22 cellular contexts compared by ENCODE assay signal in the genomic region with DNA sequence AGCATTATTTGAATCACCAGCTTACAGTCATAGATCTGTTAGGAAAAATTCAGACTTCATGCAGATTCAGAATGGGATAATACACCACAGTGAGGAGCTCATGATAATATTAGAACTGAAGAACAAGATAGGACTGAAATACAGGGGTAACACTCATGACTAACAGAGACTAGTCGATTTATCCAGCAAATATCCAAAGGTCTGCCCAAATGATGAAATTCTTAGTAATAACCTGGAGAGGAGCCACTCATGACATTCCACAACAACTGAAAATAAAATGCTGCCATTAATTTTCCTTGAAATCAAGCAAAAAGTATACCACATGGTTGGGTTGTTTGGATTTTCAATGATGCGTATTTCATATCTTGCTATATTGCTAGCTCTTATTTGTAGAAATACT.
"Had no signal": no experiment of that assay in that cellular context is flagged by ENCODE, and none has a peak within 500 bp of the region (broad histone marks: within the 10 kb centered on the region; RNA-seq: fewer than 3 reads in every experiment).

No MANE protein-coding gene starts in this region.

- H3K27me3 ChIP-seq: neural progenitor cell, neutrophil, ovary, right atrium auricular region, right lobe of liver, tibial nerve, vagina had no signal

- H3K4me3 ChIP-seq: left ventricle myocardium inferior, lung, neural progenitor cell, ovary, right atrium auricular region, right lobe of liver, smooth muscle cell, tibial nerve, vagina had no signal

- H3K9ac ChIP-seq: neural progenitor cell had no signal

- H3K36me3 ChIP-seq: left ventricle myocardium inferior, neural progenitor cell, neutrophil, ovary, right atrium auricular region, right lobe of liver, tibial nerve, vagina had no signal

- H3K4me1 Mint-ChIP-seq: mesothelial cell of epicardium, naive B cell, natural killer cell, nephron progenitor cell, neural progenitor cell had no signal

- H3K36me3 Mint-ChIP-seq: naive B cell, neural progenitor cell, type B pancreatic cell had no signal

- ATAC-seq: natural killer cell, right lobe of liver had no signal

- H2AFZ ChIP-seq: neural progenitor cell had no signal

- H3K9me3 ChIP-seq: neutrophil, ovary, right atrium auricular region, right lobe of liver, tibial nerve, vagina had no signal

- H3K27ac Mint-ChIP-seq: mesothelial cell of epicardium; naive B cell; natural killer cell; nephron progenitor cell; neural progenitor cell; progenitor cell of endocrine pancreas; stimulated activated naive CD8-positive, alpha-beta T cell treated with anti-CD3 and anti-CD28 coated beads, Interleukin-15, Interleukin-2, amounts not matched to agents 100 ng/mL and 50 ng/mL, for 24 hours; type B pancreatic cell had no signal

- H3K27ac ChIP-seq: left ventricle myocardium inferior, neural progenitor cell, neutrophil, ovary, right atrium auricular region, right lobe of liver, tibial nerve, vagina had no signal

- DNase-seq: islet precursor cell; left ventricle myocardium inferior; mesendoderm; naive B cell; natural killer cell; nephron progenitor cell; ovary; right lobe of liver; stimulated activated CD4-positive, alpha-beta T cell treated with anti-CD3 and anti-CD28 coated beads, Interleukin-2, amount 100 ng/mL, for 24 hours; stimulated activated CD4-positive, alpha-beta T cell treated with anti-CD3 and anti-CD28 coated beads, Interleukin-4, amount 100 ng/mL, for 1 hour; stimulated activated naive CD4-positive, alpha-beta T cell had no signal

- H3K4me2 ChIP-seq: neural progenitor cell, smooth muscle cell had no signal

- H3K4me1 ChIP-seq: left ventricle myocardium inferior, neural progenitor cell, right atrium auricular region, right lobe of liver, tibial nerve, vagina had no signal

- H3K4me3 Mint-ChIP-seq: mesothelial cell of epicardium; naive B cell; natural killer cell; nephron progenitor cell; neural progenitor cell; stimulated activated naive CD8-positive, alpha-beta T cell treated with anti-CD3 and anti-CD28 coated beads, Interleukin-15, Interleukin-2, amounts not matched to agents 100 ng/mL and 50 ng/mL, for 24 hours; type B pancreatic cell had no signal

- H3K9me3 Mint-ChIP-seq: nephron progenitor cell, neural progenitor cell had no signal
